9 cellular contexts compared by ENCODE assay signal in genomic region chr11:128525411-128526243, GRCh38.
DNase-seq lines count a peak whose midpoint lies in the region; ATAC-seq and TF ChIP-seq lines count a peak whose summit lies in the region.
"Had no signal": no experiment of that assay in that cellular context is flagged by ENCODE, and none has a peak within 500 bp of the region (broad histone marks: within the 10 kb centered on the region; RNA-seq: fewer than 3 reads in every experiment).

No MANE protein-coding gene starts in this region.

- peak overlapping the region; percentile 66 for H3K9ac ChIP-seq in DND-41 (ENCODE audit: low read depth, low read length)
- no peak overlapping the region for H3K9ac ChIP-seq in colonic mucosa (ENCODE audit: low read depth in 2 of 2, low read length in 2 of 2)

- H3K36me3 ChIP-seq in DND-41 (ENCODE audit: insufficient read depth, low read length) (peaks cover 3% of the 10 kb centered on the region; the same call in 1 of the 2 replicates), colonic mucosa (no peaks in the 10 kb centered on the region)

- DNase-seq in DND-41 (peak; percentile 39), NCI-H748 (lab: John Stamatoyannopoulos, UW; ENCODE audit: unreplicated experiment) (peak; percentile 66), colonic mucosa (no peak), neural crest cell (ENCODE audit: low read depth, low spot score) (no peak), NCI-H2171 treated with DMSO at 0.1 percent for 48 hours (lab: John Stamatoyannopoulos, UW) (no peak), RKO (ENCODE audit: low spot score) (no peak)
- DNase-seq: NCI-H524 had no signal

- H3K27ac ChIP-seq in DND-41 (ENCODE audit: low read length) (peak overlapping the region; percentile 93), colonic mucosa (peak overlapping the region; percentile 15)

- ATAC-seq in DND-41 (ENCODE audit: insufficient read depth, low read depth): peak; percentile 56
- no peak for ATAC-seq in GM18907 (IDR thresholded peaks at IDR 0.05; ENCODE audit: unreplicated experiment)
- no peak for ATAC-seq in HG02840 (IDR thresholded peaks at IDR 0.05; ENCODE audit: low FRiP score, unreplicated experiment)

- H3K4me3 ChIP-seq in DND-41 (ENCODE audit: low read depth in 1 of 2, low read length in 2 of 2): peak overlapping the region in 1 of 2 experiments; percentile 32; a peak in 1 of 4 replicates
- H3K4me3 ChIP-seq in colonic mucosa: no peak overlapping the region

- H3K4me1 ChIP-seq in DND-41 (ENCODE audit: insufficient read depth, low read length) (peaks cover 64% of the 10 kb centered on the region), colonic mucosa (no peaks in the 10 kb centered on the region)

- peaks cover 3% of the 10 kb centered on the region; the same call in 1 of the 2 replicates for H4K20me1 ChIP-seq in DND-41 (ENCODE audit: insufficient read depth, low read length)

- peak overlapping the region; percentile 48 for H3K4me2 ChIP-seq in DND-41 (ENCODE audit: insufficient read depth, low read length)

- TF ChIP-seq CTCF in DND-41 (IDR thresholded peaks at IDR 0.05; ENCODE audit: borderline replicate concordance, extremely low read depth, low read length, poor library complexity, severe bottlenecking): no peak
- no peak for TF ChIP-seq CTCF in colonic mucosa (IDR thresholded peaks at IDR 0.05)
- TF ChIP-seq CTCF in neural crest cell (conservative IDR thresholded peaks at IDR 0.05): no peak

- no peaks in the 10 kb centered on the region for H3K9me3 Mint-ChIP-seq in neural crest cell

- peaks cover 97% of the 10 kb centered on the region for H3K27me3 Mint-ChIP-seq in neural crest cell (ENCODE audit: low read depth)

- intact Hi-C loops in colonic mucosa (cut with DNase I): no loop called here

- H3K9me3 ChIP-seq in DND-41 (ENCODE audit: insufficient read depth, low read length, severe bottlenecking) (no peaks in the 10 kb centered on the region), colonic mucosa (no peaks in the 10 kb centered on the region)

- H2AFZ ChIP-seq in DND-41 (ENCODE audit: low read depth, low read length): 0 out of 2 replicates have a peak overlapping the region, but pooled peaks have one; percentile 3

- H3K79me2 ChIP-seq in DND-41 (ENCODE audit: insufficient read depth, low read length): peaks cover 24% of the 10 kb centered on the region

- H3K27me3 ChIP-seq in DND-41 (ENCODE audit: insufficient read depth, low read length, poor library complexity) (no peaks in the 10 kb centered on the region), colonic mucosa (no peaks in the 10 kb centered on the region)

- no peak overlapping the region for H3K27ac Mint-ChIP-seq in neural crest cell (ENCODE audit: unreplicated experiment)

- peak overlapping the region; percentile 70 for H3K4me3 Mint-ChIP-seq in neural crest cell

- peaks cover 77% of the 10 kb centered on the region for H3K4me1 Mint-ChIP-seq in neural crest cell

- no peaks in the 10 kb centered on the region for H3K36me3 Mint-ChIP-seq in neural crest cell (ENCODE audit: low read depth)

Comparison
In these comparisons a context has a peak if more than half of its experiments do, and no peak if none do; other contexts are left out.
1. DNase-seq: peak in DND-41 (single experiment) and NCI-H748 (single experiment); none in colonic mucosa (single experiment), neural crest cell (single experiment), NCI-H2171 treated with DMSO at 0.1 percent for 48 hours (single experiment) and RKO (single experiment).